ENCODE assay signal across 8 cellular contexts in genomic region chr17:75515523-75516254, GRCh38. TPM values are rescaled to one million over a fixed set of nuclear protein-coding genes. Genes with fewer than 3 reads are reported as not detected.
DNase-seq lines count a peak whose midpoint lies in the region; TF ChIP-seq lines count a peak whose summit lies in the region.

Gene CASKIN2 (minus strand): TSS chr17:75515537. CDS start chr17:75513804, 1,733 bp downstream.

- peaks cover 23% of the 10 kb centered on the region for H3K4me1 Mint-ChIP-seq in activated naive CD8-positive, alpha-beta T cell treated with anti-CD3 and anti-CD28 coated beads for 36 hours
- no peaks in the 10 kb centered on the region for H3K4me1 Mint-ChIP-seq in glutamatergic neuron (ENCODE audit: low read depth, unreplicated experiment)

- in situ Hi-C loops in G401 (cut with HindIII; ENCODE audit: low sequenced_read_pairs) = no loop called here

- H3K79me2 ChIP-seq in osteoblast (ENCODE audit: insufficient read depth, low read length) = peaks cover 28% of the 10 kb centered on the region

- H3K4me3 Mint-ChIP-seq in activated naive CD8-positive, alpha-beta T cell treated with anti-CD3 and anti-CD28 coated beads for 36 hours = peak within 1 kb of the TSS; percentile 75
- H3K4me3 Mint-ChIP-seq in glutamatergic neuron (ENCODE audit: unreplicated experiment) = peak within 1 kb of the TSS; percentile 78

- H3K27ac Mint-ChIP-seq in activated naive CD8-positive, alpha-beta T cell treated with anti-CD3 and anti-CD28 coated beads for 36 hours = no peak within 1 kb of the TSS
- no peak within 1 kb of the TSS for H3K27ac Mint-ChIP-seq in glutamatergic neuron (ENCODE audit: unreplicated experiment)

- no peak for TF ChIP-seq POLR2A in NB4 (IDR thresholded peaks at IDR 0.05; ENCODE audit: extremely low read depth, insufficient read length)

- peak within 1 kb of the TSS; percentile 98 for H2AFZ ChIP-seq in osteoblast (ENCODE audit: low read length)

- DNase-seq in G401 (ENCODE audit: low spot score) = peak; percentile 93
- peak; percentile 59 for DNase-seq in HFF-Myc (ENCODE audit: extremely low read depth, low read depth)
- DNase-seq in NB4 (ENCODE audit: low read depth) = peak; percentile 83
- DNase-seq in SKM-1 (lab: John Stamatoyannopoulos, UW; ENCODE audit: unreplicated experiment) = peak; percentile 62
- DNase-seq in activated naive CD8-positive, alpha-beta T cell treated with anti-CD3 and anti-CD28 coated beads for 36 hours = peak; percentile 89
- peak; percentile 97 for DNase-seq in glutamatergic neuron
- DNase-seq in osteoblast (ENCODE audit: insufficient read length, low spot score, missing footprints) = peak; percentile 100

- peak within 1 kb of the TSS; percentile 79 for H3K4me3 ChIP-seq in HFF-Myc (replicated peaks; ENCODE audit: low read depth, low read length)
- peak within 1 kb of the TSS; percentile 58 for H3K4me3 ChIP-seq in NB4 (ENCODE audit: low read depth, low read length)
- peak within 1 kb of the TSS; percentile 86 for H3K4me3 ChIP-seq in osteoblast (ENCODE audit: insufficient read depth, low read length)

- H3K27me3 Mint-ChIP-seq in activated naive CD8-positive, alpha-beta T cell treated with anti-CD3 and anti-CD28 coated beads for 36 hours = peaks cover 3% of the 10 kb centered on the region
- peaks cover 5% of the 10 kb centered on the region for H3K27me3 Mint-ChIP-seq in glutamatergic neuron (ENCODE audit: unreplicated experiment)

- H3K9me3 ChIP-seq in osteoblast (ENCODE audit: low read depth, low read length) = no peaks in the 10 kb centered on the region

- H3K27ac ChIP-seq in osteoblast (ENCODE audit: low read depth, low read length) = peak within 1 kb of the TSS; percentile 41
- H3K27ac ChIP-seq in temporal lobe (ENCODE audit: low read depth, low read length) = peak within 1 kb of the TSS; percentile 89

- H3K36me3 Mint-ChIP-seq in activated naive CD8-positive, alpha-beta T cell treated with anti-CD3 and anti-CD28 coated beads for 36 hours = peaks cover 17% of the 10 kb centered on the region
- H3K36me3 Mint-ChIP-seq in glutamatergic neuron (ENCODE audit: unreplicated experiment) = no peaks in the 10 kb centered on the region

- peak; percentile 98 for TF ChIP-seq CTCF in HFF-Myc (IDR thresholded peaks at IDR 0.05; ENCODE audit: low read depth, low read length, missing control alignments)
- TF ChIP-seq CTCF in NB4 (IDR thresholded peaks at IDR 0.05; ENCODE audit: low read depth, low read length) = peak; percentile 94
- TF ChIP-seq CTCF in glutamatergic neuron (IDR thresholded peaks at IDR 0.05; ENCODE audit: partially characterized antibody, unreplicated experiment) = peak; percentile 99
- peak; percentile 82 for TF ChIP-seq CTCF in osteoblast (IDR thresholded peaks at IDR 0.05; ENCODE audit: extremely low read depth, low read depth, low read length)

- H3K27me3 ChIP-seq in osteoblast (ENCODE audit: insufficient read depth, low read length) = no peaks in the 10 kb centered on the region

- peak within 1 kb of the TSS; percentile 94 for H3K4me2 ChIP-seq in osteoblast (ENCODE audit: insufficient read depth, low read length)

- no peaks in the 10 kb centered on the region for H3K9me3 Mint-ChIP-seq in activated naive CD8-positive, alpha-beta T cell treated with anti-CD3 and anti-CD28 coated beads for 36 hours
- peaks cover 8% of the 10 kb centered on the region for H3K9me3 Mint-ChIP-seq in glutamatergic neuron (ENCODE audit: unreplicated experiment)

- peaks cover 15% of the 10 kb centered on the region for H3K4me1 ChIP-seq in osteoblast (ENCODE audit: insufficient read depth, low read length)

- peaks cover 27% of the 10 kb centered on the region for H4K20me1 ChIP-seq in osteoblast (ENCODE audit: insufficient read depth, low read length)

- H3K36me3 ChIP-seq in osteoblast (ENCODE audit: insufficient read depth, low read length) = peaks cover 13% of the 10 kb centered on the region

RNA-seq across cellular contexts. Expression of gene CASKIN2, which starts in this region (rescaled TPM):
- 11.6 and 11.8 TPM in 2 replicates for total RNA-seq in G401 (2014; rRNA removed; shearing (Covaris generic))
- 1 to 10 TPM; 4.3 to 4.5 TPM for total RNA-seq in activated naive CD8-positive, alpha-beta T cell treated with anti-CD3 and anti-CD28 coated beads for 36 hours
- 22.1 TPM for total RNA-seq in glutamatergic neuron (ENCODE audit: unreplicated experiment)
- 8.7 and 10.3 TPM in 2 replicates for total RNA-seq in osteoblast
- total RNA-seq in temporal lobe = 5.7 TPM

Comparison
In these comparisons a context has a peak if more than half of its experiments do, and no peak if none do; other contexts are left out.
1. Peak in every context shown above with its lines: DNase-seq, H3K4me3 ChIP-seq and H3K27ac ChIP-seq.